In the genomic region with DNA sequence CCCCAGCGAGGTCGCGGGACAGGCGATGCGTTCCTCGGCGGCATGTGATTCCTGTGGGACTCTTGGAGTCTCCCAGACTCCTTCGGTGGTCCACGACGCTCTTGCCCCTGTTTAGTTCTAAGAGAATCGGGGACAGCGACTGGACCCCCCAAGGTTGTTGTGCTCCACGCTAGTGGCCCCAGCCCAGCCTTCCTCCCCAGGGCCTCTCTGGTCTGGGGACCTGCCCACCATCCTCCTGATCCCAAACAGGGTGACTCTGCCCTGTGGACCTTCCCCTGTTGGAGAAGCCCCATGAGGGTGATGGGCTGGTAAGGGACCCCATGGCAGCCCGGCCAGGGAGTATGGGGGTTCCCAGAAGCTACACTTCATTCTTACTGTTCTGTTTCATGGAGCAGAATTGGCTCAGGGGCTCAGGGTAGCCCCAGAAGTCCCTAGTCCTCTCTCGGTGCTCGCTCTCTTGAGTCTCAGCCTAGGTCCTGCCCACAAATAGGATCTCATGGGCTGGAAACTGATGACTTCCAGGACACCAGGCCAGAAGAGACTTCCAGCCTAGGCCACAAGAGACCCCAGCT, we compare ENCODE assay signal across 8 cellular contexts. TPM values are rescaled to one million over a fixed set of nuclear protein-coding genes. Genes with fewer than 3 reads are reported as not detected.
DNase-seq lines count a peak whose midpoint lies in the region; ATAC-seq and TF ChIP-seq lines count a peak whose summit lies in the region.

No MANE protein-coding gene starts in this region.

- H3K9ac ChIP-seq in Karpas-422 (ENCODE audit: low read length), result peak overlapping the region; percentile 85
- peak overlapping the region; percentile 93 to 96 for H3K9ac ChIP-seq in colonic mucosa (ENCODE audit: low read depth in 2 of 2, low read length in 2 of 2)

- TF ChIP-seq CTCF in A673 (conservative IDR thresholded peaks at IDR 0.05; ENCODE audit: low read depth, low read length), result no peak
- TF ChIP-seq CTCF in colonic mucosa (IDR thresholded peaks at IDR 0.05), result no peak

- no peaks in the 10 kb centered on the region for H3K79me2 ChIP-seq in Karpas-422 (ENCODE audit: low read length)

- H3K4me2 ChIP-seq in Karpas-422 (ENCODE audit: low read depth, low read length, poor library complexity, severe bottlenecking), result peak overlapping the region; percentile 92

- H3K4me1 ChIP-seq in A673 (ENCODE audit: insufficient read depth, low read length, poor library complexity, severe bottlenecking) (peaks cover 20% of the 10 kb centered on the region), Karpas-422 (ENCODE audit: low read length) (peaks cover 32% of the 10 kb centered on the region), colonic mucosa (peaks cover 12% of the 10 kb centered on the region)

- no peaks in the 10 kb centered on the region for H3K27me3 ChIP-seq in A673 (replicated peaks; ENCODE audit: insufficient read depth, low read depth, low read length, poor library complexity)
- H3K27me3 ChIP-seq in Karpas-422 (ENCODE audit: low read length), result no peaks in the 10 kb centered on the region
- H3K27me3 ChIP-seq in colonic mucosa, result no peaks in the 10 kb centered on the region

- no peaks in the 10 kb centered on the region for H3K36me3 ChIP-seq in A673 (ENCODE audit: insufficient read depth, low read length, poor library complexity, severe bottlenecking)
- no peaks in the 10 kb centered on the region for H3K36me3 ChIP-seq in Karpas-422 (ENCODE audit: insufficient read depth, low read length)
- no peaks in the 10 kb centered on the region for H3K36me3 ChIP-seq in colonic mucosa

- peak overlapping the region; percentile 98 for H3K4me3 ChIP-seq in A673 (ENCODE audit: low read depth, low read length, poor library complexity, severe bottlenecking)
- peak overlapping the region; percentile 96 for H3K4me3 ChIP-seq in Karpas-422 (ENCODE audit: low read length)
- peak overlapping the region; percentile 98 for H3K4me3 ChIP-seq in colonic mucosa

- intact Hi-C loops in A673 (cut with micrococcal nuclease; ENCODE audit: unreplicated experiment), result no loop called here
- intact Hi-C loops in colonic mucosa (cut with DNase I), result no loop called here

- no peaks in the 10 kb centered on the region for H3K9me2 ChIP-seq in Karpas-422 (replicated peaks; ENCODE audit: insufficient read depth, low read length)

- DNase-seq in A673 (ENCODE audit: low spot score) (peak; percentile 12), Karpas-422 (no peak), colonic mucosa (no peak), myocyte (ENCODE audit: low read depth) (peak; percentile 61)
- no peak for DNase-seq in stimulated activated naive CD4-positive, alpha-beta T cell treated with Interleukin-2 at 50 U/mL for 16 hours (lab: John Stamatoyannopoulos, UW)

- H3K27ac ChIP-seq in A673 (ENCODE audit: low read depth, low read length, poor library complexity, severe bottlenecking) (peak overlapping the region; percentile 79), Karpas-422 (ENCODE audit: low read length) (no peak overlapping the region), colonic mucosa (peak overlapping the region; percentile 91)

- POLR2A ChIA-PET in A673 (lab: Charles Lee; ENCODE audit: low non-redundant PET), result no interaction called here

- H3K9me3 ChIP-seq in A673 (ENCODE audit: low read depth, low read length, poor library complexity, severe bottlenecking), result no peaks in the 10 kb centered on the region
- no peaks in the 10 kb centered on the region for H3K9me3 ChIP-seq in Karpas-422 (ENCODE audit: low read length)
- H3K9me3 ChIP-seq in colonic mucosa, result no peaks in the 10 kb centered on the region

- no peak for ATAC-seq in HG03520 (IDR thresholded peaks at IDR 0.05; ENCODE audit: unreplicated experiment)
- no peak for ATAC-seq in HG03442 (IDR thresholded peaks at IDR 0.05; ENCODE audit: unreplicated experiment)
- no peak for ATAC-seq in HG03095 (IDR thresholded peaks at IDR 0.05; ENCODE audit: unreplicated experiment)

- H4K20me1 ChIP-seq in Karpas-422 (ENCODE audit: insufficient read depth, low read depth, low read length), result peaks cover 11% of the 10 kb centered on the region; the same call in 1 of the 2 replicates

- BruUV-seq in A673 (replicated peaks; lab: Mats Ljungman, UMichigan), result no TSS peak

- CTCF ChIA-PET in A673 (lab: Charles Lee), result interaction anchor here (1.7 kb wide), 1 partner anchor 12 kb away, joined by 7 read pairs; no protein-coding TSS in a partner anchor

- no peak overlapping the region for H2AFZ ChIP-seq in Karpas-422 (ENCODE audit: low read length)

RNA-seq across cellular contexts. Expression of a gene that starts 0.9 kb away (rescaled TPM):
- total RNA-seq in A673 (2021), result 12.2 and 16.2 TPM in 2 replicates
- 5.5 and 11.4 TPM in 2 replicates for total RNA-seq in Karpas-422 (2014; rRNA removed; shearing (Covaris generic); ENCODE audit: low replicate concordance)
- 10 to 100 TPM; 48.6 to 56.3 TPM for total RNA-seq in colonic mucosa
- total RNA-seq in myocyte, result 61.2 and 143 TPM in 2 replicates
- polyA plus RNA-seq in myocyte (2012), result 45.0 TPM

RNA-seq across cellular contexts. Expression of a gene that starts 37.2 kb away (rescaled TPM):
- total RNA-seq in A673 (2021), result 9.2 and 13.7 TPM in 2 replicates
- 10.3 and 10.4 TPM in 2 replicates for total RNA-seq in Karpas-422 (2014; rRNA removed; shearing (Covaris generic); ENCODE audit: low replicate concordance)
- total RNA-seq in colonic mucosa, result 10 to 100 TPM; 24.5 to 29.4 TPM
- 33.6 and 78.3 TPM in 2 replicates for total RNA-seq in myocyte
- 27.3 TPM for polyA plus RNA-seq in myocyte (2012)

RNA-seq across cellular contexts. Expression of a gene that starts 38.4 kb away (rescaled TPM):
- total RNA-seq in A673 (2021) (not detected in 2 replicates), colonic mucosa (1 to 10 TPM; 1.6 to 2.2 TPM), myocyte (not detected in 2 replicates)
- 4.9 and 6.2 TPM in 2 replicates for total RNA-seq in Karpas-422 (2014; rRNA removed; shearing (Covaris generic); ENCODE audit: low replicate concordance)
- polyA plus RNA-seq in myocyte (2012), result not detected

Comparison
In these comparisons a context has a peak if more than half of its experiments do, and no peak if none do; other contexts are left out.
1. DNase-seq: peak in A673 (single experiment) and myocyte (single experiment); none in Karpas-422 (single experiment), colonic mucosa (single experiment) and stimulated activated naive CD4-positive, alpha-beta T cell treated with Interleukin-2 at 50 U/mL for 16 hours (single experiment).
2. Peak in every context shown above with its lines, with median percentiles within 50 percentile points of each other: H3K4me3 ChIP-seq.